14 cellular contexts compared by ENCODE assay signal in the genomic region with DNA sequence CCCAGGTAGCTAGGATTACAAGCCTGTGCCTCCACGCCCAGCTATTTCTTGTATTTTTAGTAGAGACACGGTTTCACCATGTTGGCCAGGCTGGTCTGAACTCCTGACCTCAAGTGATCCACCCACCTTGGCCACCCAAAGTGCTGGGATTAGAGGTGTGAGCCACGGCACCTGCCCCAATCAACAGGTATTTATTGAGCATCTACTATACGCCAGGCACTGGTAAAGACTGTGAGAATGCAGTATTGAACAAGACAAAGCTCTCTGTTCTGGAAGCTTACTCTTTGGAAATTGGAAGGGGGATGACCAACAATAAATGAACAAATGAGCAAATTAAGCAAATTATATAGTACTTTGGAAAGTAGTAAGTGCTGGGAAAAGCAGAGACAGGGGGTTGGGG. TPM values are rescaled to one million over a fixed set of nuclear protein-coding genes. Genes with fewer than 3 reads are reported as not detected.
DNase-seq lines count a peak whose midpoint lies in the region; ATAC-seq and TF ChIP-seq lines count a peak whose summit lies in the region.
"Had no signal": no experiment of that assay in that cellular context is flagged by ENCODE, and none has a peak within 500 bp of the region (broad histone marks: within the 10 kb centered on the region; RNA-seq: fewer than 3 reads in every experiment).

No MANE protein-coding gene starts in this region.

- ATAC-seq in activated CD8-positive, alpha-beta memory T cell treated with anti-CD3 and anti-CD28 coated beads, Interleukin-2, amount 10 ng/mL, durations not matched to agents 7 days and 5 days, result no peak
- ATAC-seq: left cardiac atrium, right cardiac atrium had no signal

- H3K9me3 Mint-ChIP-seq in activated CD8-positive, alpha-beta memory T cell treated with anti-CD3 and anti-CD28 coated beads, Interleukin-2, amount 10 ng/mL, durations not matched to agents 7 days and 5 days (ENCODE audit: low read depth), result no peaks in the 10 kb centered on the region
- H3K9me3 Mint-ChIP-seq in mesothelial cell of epicardium, result no peaks in the 10 kb centered on the region

- peaks cover 5 to 21% of the 10 kb centered on the region in 2 donors for H3K4me1 ChIP-seq in ascending aorta
- peaks cover 21 to 24% of the 10 kb centered on the region in 2 donors for H3K4me1 ChIP-seq in thyroid gland

- peak overlapping the region; percentile 21 for H3K27ac Mint-ChIP-seq in activated CD8-positive, alpha-beta memory T cell treated with anti-CD3 and anti-CD28 coated beads, Interleukin-2, amount 10 ng/mL, durations not matched to agents 7 days and 5 days
- peak overlapping the region; percentile 95 for H3K27ac Mint-ChIP-seq in mesothelial cell of epicardium

- no peaks in the 10 kb centered on the region for H3K9me3 ChIP-seq in ascending aorta
- H3K9me3 ChIP-seq in thyroid gland, result no peaks in the 10 kb centered on the region

- 95 to 96% methylated on average over 4 of the region's 4 CpGs for WGBS in thyroid gland, 2 donors

- intact Hi-C loops in ascending aorta (cut with DNase I) (no loop called here), thyroid gland (cut with DNase I) (no loop called here), posterior vena cava (cut with DNase I) (no loop called here)

- no peak overlapping the region for H3K4me3 Mint-ChIP-seq in activated CD8-positive, alpha-beta memory T cell treated with anti-CD3 and anti-CD28 coated beads, Interleukin-2, amount 10 ng/mL, durations not matched to agents 7 days and 5 days
- H3K4me3 Mint-ChIP-seq in mesothelial cell of epicardium, result peak overlapping the region; percentile 64

- H3K36me3 Mint-ChIP-seq in activated CD8-positive, alpha-beta memory T cell treated with anti-CD3 and anti-CD28 coated beads, Interleukin-2, amount 10 ng/mL, durations not matched to agents 7 days and 5 days, result peaks cover 2% of the 10 kb centered on the region
- no peaks in the 10 kb centered on the region for H3K36me3 Mint-ChIP-seq in mesothelial cell of epicardium

- peaks cover 60% of the 10 kb centered on the region for H3K4me1 Mint-ChIP-seq in activated CD8-positive, alpha-beta memory T cell treated with anti-CD3 and anti-CD28 coated beads, Interleukin-2, amount 10 ng/mL, durations not matched to agents 7 days and 5 days
- peaks cover 38% of the 10 kb centered on the region for H3K4me1 Mint-ChIP-seq in mesothelial cell of epicardium

- DNase-seq in activated CD8-positive, alpha-beta memory T cell treated with anti-CD3 and anti-CD28 coated beads, Interleukin-2, amount 10 ng/mL, durations not matched to agents 7 days and 5 days, result no peak
- DNase-seq in activated CD8-positive, alpha-beta memory T cell treated with anti-CD3 and anti-CD28 coated beads, Interleukin-2, amount 50 U/mL, for 48 hours, result no peak
- no peak for DNase-seq in ascending aorta (ENCODE audit: low spot score in 2 of 2)
- no peak for DNase-seq in mesothelial cell of epicardium (ENCODE audit: low spot score in 2 of 2, unreplicated experiment in 2 of 2)
- DNase-seq in thyroid gland, result no peak
- DNase-seq in DMS 273 treated with DMSO at 0.1 percent for 48 hours (lab: John Stamatoyannopoulos, UW), result no peak
- no peak for DNase-seq in stimulated activated CD8-positive, alpha-beta memory T cell treated with anti-CD3 and anti-CD28 coated beads, Interleukin-4, amount 100 ng/mL, for 48 hours
- DNase-seq in posterior vena cava (ENCODE audit: low spot score), result no peak
- DNase-seq: GDM1, KBM-7, left cardiac atrium, NCI-H2029 had no signal

- H3K27ac ChIP-seq in ascending aorta (peak overlapping the region; percentile 90 to 94), thyroid gland (peak overlapping the region in 2 of 3 donors; percentile 6 to 96)

- no peak for TF ChIP-seq POLR2A in thyroid gland (IDR thresholded peaks at IDR 0.05)

- TF ChIP-seq CTCF in ascending aorta (IDR thresholded peaks at IDR 0.05) (no peak), mesothelial cell of epicardium (IDR thresholded peaks at IDR 0.05; ENCODE audit: unreplicated experiment) (no peak), thyroid gland (IDR thresholded peaks at IDR 0.05) (no peak)

- CTCF ChIA-PET in activated CD8-positive, alpha-beta memory T cell treated with anti-CD3 and anti-CD28 coated beads, Interleukin-2, amount 10 ng/mL, durations not matched to agents 7 days and 5 days (lab: Charles Lee), result interaction anchor here (1.2 to 27.8 kb wide), 4 partner anchors 11 to 43 kb away, joined by 3 to 1113 read pairs (median 18); a partner anchor contains a TSS

- no peaks in the 10 kb centered on the region for H3K36me3 ChIP-seq in ascending aorta
- H3K36me3 ChIP-seq in thyroid gland, result no peaks in the 10 kb centered on the region
- H3K36me3 ChIP-seq: cardiac muscle cell had no signal

- H3K4me3 ChIP-seq in ascending aorta (no peak overlapping the region), thyroid gland (replicated peaks in 1 of 3) (no peak overlapping the region)

- no peaks in the 10 kb centered on the region for H3K27me3 Mint-ChIP-seq in activated CD8-positive, alpha-beta memory T cell treated with anti-CD3 and anti-CD28 coated beads, Interleukin-2, amount 10 ng/mL, durations not matched to agents 7 days and 5 days
- no peaks in the 10 kb centered on the region for H3K27me3 Mint-ChIP-seq in mesothelial cell of epicardium (ENCODE audit: low read depth)

- H3K27me3 ChIP-seq in ascending aorta, result no peaks in the 10 kb centered on the region
- no peaks in the 10 kb centered on the region for H3K27me3 ChIP-seq in thyroid gland
- H3K27me3 ChIP-seq: cardiac muscle cell had no signal

RNA-seq across cellular contexts. Expression of a gene that starts 21.4 kb away (rescaled TPM):
- 10 to 100 TPM; 62.5 to 73.4 TPM for total RNA-seq in activated CD8-positive, alpha-beta memory T cell treated with anti-CD3 and anti-CD28 coated beads, Interleukin-2, amount 10 ng/mL, durations not matched to agents 7 days and 5 days
- total RNA-seq in ascending aorta, result 142 TPM
- 92.8 to 100 TPM (median 96.4 TPM) in 3 replicates for total RNA-seq in mesothelial cell of epicardium
- 100 to 1,000 TPM in 2 of 4 donors, 10 to 100 TPM in 2; 89.1 to 157 (median 113) TPM for total RNA-seq in thyroid gland
- 10 to 100 TPM; 65.0 to 68.4 TPM for total RNA-seq in posterior vena cava

RNA-seq across cellular contexts. Expression of a gene that starts 22.7 kb away (rescaled TPM):
- total RNA-seq in activated CD8-positive, alpha-beta memory T cell treated with anti-CD3 and anti-CD28 coated beads, Interleukin-2, amount 10 ng/mL, durations not matched to agents 7 days and 5 days, result 10 to 100 TPM in 1 of 2 experiments, 1 to 10 TPM in 1; 5.6 to 98.6 TPM
- 511 TPM for total RNA-seq in ascending aorta
- total RNA-seq in mesothelial cell of epicardium, result 272 to 287 TPM (median 278 TPM) in 3 replicates
- 1 to 10 TPM; 1.6 to 3.3 (median 2.4) TPM for total RNA-seq in thyroid gland
- total RNA-seq in posterior vena cava, result 10 to 100 TPM; 33.2 to 73.0 TPM

RNA-seq across cellular contexts. Expression of a gene that starts 38.7 kb away (rescaled TPM):
- 10 to 100 TPM in 1 of 2 experiments, 1 to 10 TPM in 1; 8.9 to 12.2 TPM for total RNA-seq in activated CD8-positive, alpha-beta memory T cell treated with anti-CD3 and anti-CD28 coated beads, Interleukin-2, amount 10 ng/mL, durations not matched to agents 7 days and 5 days
- total RNA-seq in ascending aorta, result 3.7 TPM
- 6.7 to 7.5 TPM (median 6.7 TPM) in 3 replicates for total RNA-seq in mesothelial cell of epicardium
- 1 to 10 TPM; 1.3 to 9.1 (median 4.2) TPM for total RNA-seq in thyroid gland
- total RNA-seq in posterior vena cava, result 1 to 10 TPM; 4.2 to 4.8 TPM

RNA-seq across cellular contexts. Expression of a gene that starts 40.3 kb away (rescaled TPM):
- total RNA-seq in activated CD8-positive, alpha-beta memory T cell treated with anti-CD3 and anti-CD28 coated beads, Interleukin-2, amount 10 ng/mL, durations not matched to agents 7 days and 5 days, result 10 to 100 TPM in 1 of 2 experiments, 1 to 10 TPM in 1; 6.4 to 11.7 TPM
- 27.8 TPM for total RNA-seq in ascending aorta
- 58.0 to 64.0 TPM (median 58.7 TPM) in 3 replicates for total RNA-seq in mesothelial cell of epicardium
- 10 to 100 TPM; 11.9 to 64.2 (median 35.8) TPM for total RNA-seq in thyroid gland
- 10 to 100 TPM; 20.1 to 31.2 TPM for total RNA-seq in posterior vena cava

RNA-seq across cellular contexts. Expression of a gene that starts 51.7 kb away (rescaled TPM):
- 1 to 10 TPM; 3.1 to 4.3 TPM for total RNA-seq in activated CD8-positive, alpha-beta memory T cell treated with anti-CD3 and anti-CD28 coated beads, Interleukin-2, amount 10 ng/mL, durations not matched to agents 7 days and 5 days
- total RNA-seq in ascending aorta (37.1 TPM), mesothelial cell of epicardium (15.2 to 18.1 TPM (median 16.7 TPM) in 3 replicates), thyroid gland (1 to 10 TPM; 1.8 to 7.3 (median 4.6) TPM), posterior vena cava (10 to 100 TPM in 1 of 2 donors, 1 to 10 TPM in 1; 9.4 to 14.5 TPM)
